In genomic region chrX:67546496-67547423, GRCh38 we compare ENCODE assay signal across 9 cellular contexts. TPM values are rescaled to one million over a fixed set of nuclear protein-coding genes. Genes with fewer than 3 reads are reported as not detected.
DNase-seq lines count a peak whose midpoint lies in the region; ATAC-seq and TF ChIP-seq lines count a peak whose summit lies in the region.
"Had no signal": no experiment of that assay in that cellular context is flagged by ENCODE, and none has a peak within 500 bp of the region (broad histone marks: within the 10 kb centered on the region; RNA-seq: fewer than 3 reads in every experiment).

No MANE protein-coding gene starts in this region.

- peaks cover 26% of the 10 kb centered on the region for H3K27me3 ChIP-seq in iPS-18a (ENCODE audit: control insufficient read depth, insufficient read depth, low read length)
- H3K27me3 ChIP-seq in sigmoid colon: no peaks in the 10 kb centered on the region
- peaks cover 37% of the 10 kb centered on the region for H3K27me3 ChIP-seq in PC-9 (ENCODE audit: insufficient read depth, low read depth)

- no peaks in the 10 kb centered on the region for H4K20me1 ChIP-seq in PC-9 (ENCODE audit: insufficient read depth)

- H3K4me1 ChIP-seq in ES-I3 (ENCODE audit: insufficient read depth, low read length) (peaks cover 32% of the 10 kb centered on the region), iPS-18a (ENCODE audit: control insufficient read depth, low read depth, low read length) (peaks cover 16% of the 10 kb centered on the region), sigmoid colon (peaks cover 0 to 9% (median 0%) of the 10 kb centered on the region in 4 donors), PC-9 (replicated peaks; ENCODE audit: insufficient read depth) (no peaks in the 10 kb centered on the region)

- no peaks in the 10 kb centered on the region for H3F3A ChIP-seq in PC-9 (ENCODE audit: insufficient read depth, low read depth)

- no peak overlapping the region for H2AFZ ChIP-seq in PC-9

- H3K36me3 Mint-ChIP-seq in activated T-helper 17 cell treated with anti-CD3 and anti-CD28 coated beads, Interleukin-2, amount 50 U/mL, for 72 hours (ENCODE audit: low read depth): no peaks in the 10 kb centered on the region

- H3K4me3 ChIP-seq in iPS-18a (ENCODE audit: low read length): peak overlapping the region; percentile 63
- H3K4me3 ChIP-seq in sigmoid colon: peak overlapping the region; percentile 36 to 56 (median 54)
- H3K4me3 ChIP-seq in PC-9: no peak overlapping the region
- H3K4me3 ChIP-seq: K562 had no signal

- BruUV-seq in PC-9 (replicated peaks; lab: Mats Ljungman, UMichigan): no TSS peak

- POLR2A ChIA-PET in PC-9 (lab: Charles Lee; ENCODE audit: unreplicated experiment): no interaction called here

- TF ChIP-seq CTCF in sigmoid colon (IDR thresholded peaks at IDR 0.05) (no peak), PC-9 (conservative IDR thresholded peaks at IDR 0.05) (no peak)

- H3K9me2 ChIP-seq in PC-9 (ENCODE audit: insufficient read depth): no peaks in the 10 kb centered on the region

- H3K27ac ChIP-seq in iPS-18a (ENCODE audit: low read length): no peak overlapping the region
- H3K27ac ChIP-seq in sigmoid colon: peak overlapping the region in 3 of 4 donors; percentile 56 to 81 (median 59)
- H3K27ac ChIP-seq in PC-9: no peak overlapping the region

- CTCF ChIA-PET in PC-9 (lab: Charles Lee): no interaction called here

- intact Hi-C loops in sigmoid colon (cut with DNase I) (no loop called here), PC-9 (cut with micrococcal nuclease; ENCODE audit: unreplicated experiment) (loop anchor here (10.0 kb wide), 1 partner anchor 148 kb away; no protein-coding TSS in a partner anchor)

- no peaks in the 10 kb centered on the region for H3K36me3 ChIP-seq in ES-I3 (ENCODE audit: insufficient read depth, low read length)
- no peaks in the 10 kb centered on the region for H3K36me3 ChIP-seq in iPS-18a (ENCODE audit: control insufficient read depth, low read depth, low read length)
- H3K36me3 ChIP-seq in sigmoid colon: no peaks in the 10 kb centered on the region
- no peaks in the 10 kb centered on the region for H3K36me3 ChIP-seq in PC-9 (ENCODE audit: low read depth)

- 27 to 29% methylated on average over 28 to 33 of the region's 44 CpGs for WGBS in sigmoid colon, 2 donors

- no peak overlapping the region for H3K4me2 ChIP-seq in PC-9

- H3K79me2 ChIP-seq in PC-9 (ENCODE audit: low read depth): no peaks in the 10 kb centered on the region

- no peaks in the 10 kb centered on the region for H3K9me3 Mint-ChIP-seq in activated T-helper 17 cell treated with anti-CD3 and anti-CD28 coated beads, Interleukin-2, amount 50 U/mL, for 72 hours

- TF ChIP-seq EP300 in sigmoid colon (IDR thresholded peaks at IDR 0.05): no peak

- TF ChIP-seq POLR2A in sigmoid colon (IDR thresholded peaks at IDR 0.05): no peak

- H3K9me3 ChIP-seq in ES-I3 (ENCODE audit: control insufficient read depth, insufficient read depth, low read length): no peaks in the 10 kb centered on the region
- H3K9me3 ChIP-seq in iPS-18a (ENCODE audit: control insufficient read depth, low read depth, low read length): peaks cover 12% of the 10 kb centered on the region
- no peaks in the 10 kb centered on the region for H3K9me3 ChIP-seq in sigmoid colon
- no peaks in the 10 kb centered on the region for H3K9me3 ChIP-seq in PC-9 (ENCODE audit: insufficient read depth, low read depth)

- H3K4me1 Mint-ChIP-seq in activated T-helper 17 cell treated with anti-CD3 and anti-CD28 coated beads, Interleukin-2, amount 50 U/mL, for 72 hours: no peaks in the 10 kb centered on the region

- H3K9ac ChIP-seq in ES-I3 (ENCODE audit: low read depth, low read length) (peak overlapping the region; percentile 60), iPS-18a (ENCODE audit: low read length) (peak overlapping the region; percentile 9)

- H3K27ac Mint-ChIP-seq in activated T-helper 17 cell treated with anti-CD3 and anti-CD28 coated beads, Interleukin-2, amount 50 U/mL, for 72 hours: no peak overlapping the region

- no peak for ATAC-seq in activated T-helper 17 cell treated with anti-CD3 and anti-CD28 coated beads, Interleukin-2, amount 50 U/mL, for 72 hours (replicated peaks)
- ATAC-seq: K562 had no signal

- H3K27me3 Mint-ChIP-seq in activated T-helper 17 cell treated with anti-CD3 and anti-CD28 coated beads, Interleukin-2, amount 50 U/mL, for 72 hours: peaks cover 17% of the 10 kb centered on the region

- peak overlapping the region; percentile 23 for H3K4me3 Mint-ChIP-seq in activated T-helper 17 cell treated with anti-CD3 and anti-CD28 coated beads, Interleukin-2, amount 50 U/mL, for 72 hours

- DNase-seq in sigmoid colon (no peak), NCI-H2029 treated with DMSO at 0.1 percent for 48 hours (lab: John Stamatoyannopoulos, UW) (no peak), superior temporal gyrus (ENCODE audit: extremely low spot score) (no peak), HPDE6-E6E7 (ENCODE audit: extremely low spot score) (no peak), PC-9 (no peak)

RNA-seq across cellular contexts. Expression of gene AR, which starts 2.9 kb away (rescaled TPM):
- under 1 TPM in 1 of 2 donors, not detected in 1; 0.03 TPM for total RNA-seq in activated T-helper 17 cell treated with anti-CD3 and anti-CD28 coated beads, Interleukin-2, amount 50 U/mL, for 72 hours
- total RNA-seq in sigmoid colon: 1 to 10 TPM; 3.8 to 9.1 (median 7.4) TPM
- under 1 TPM in 2 of 3 donors, not detected in 1; under 0.01 to 0.42 TPM for polyA plus RNA-seq in sigmoid colon
- total RNA-seq in PC-9 (2021): 1.7 and 3.4 TPM in 2 replicates

Comparison
In these comparisons a context has a peak if more than half of its experiments do, and no peak if none do; other contexts are left out.
1. H3K27ac ChIP-seq: peak in sigmoid colon (3 of 4); none in iPS-18a (single experiment) and PC-9 (single experiment).